In genomic region chr10:80504158-80504811, GRCh38 we compare ENCODE assay signal across 2 cellular contexts.
TF ChIP-seq lines count a peak whose summit lies in the region.

No MANE protein-coding gene starts in this region.

TF ChIP-seq in K562, 482 proteins besides CTCF, POLR2A, EP300 and RAD21 (continued from another document and continues in another):
- TF ChIP-seq ZNF449 (CRISPR knock-in tag; IDR thresholded peaks at IDR 0.05) (no peak), ZNF699 (CRISPR knock-in tag; IDR thresholded peaks at IDR 0.05; ENCODE audit: insufficient replicate concordance) (no peak), U2AF2 (optimal IDR thresholded peaks at IDR 0.05; ENCODE audit: low read depth, low read length) (no peak), SNAPC5 (CRISPR knock-in tag; IDR thresholded peaks at IDR 0.05) (no peak), SAFB (IDR thresholded peaks at IDR 0.05; ENCODE audit: borderline replicate concordance, low read depth, low read length) (no peak), E2F8 (IDR thresholded peaks at IDR 0.05; ENCODE audit: low read depth, partially characterized antibody) (no peak), CREM (IDR thresholded peaks at IDR 0.05; ENCODE audit: low read depth) (peak; percentile 25; the same call in 1 of the 2 replicates), RBM17 (IDR thresholded peaks at IDR 0.05; ENCODE audit: borderline replicate concordance, low read depth, low read length) (no peak), ZSCAN29 (IDR thresholded peaks at IDR 0.05) (no peak; the same call in 1 of the 2 replicates), E2F1 (CRISPR knock-in tag; IDR thresholded peaks at IDR 0.05) (no peak), KAT2B (IDR thresholded peaks at IDR 0.05; ENCODE audit: low read depth, low read length) (no peak), OTX1 (CRISPR knock-in tag; IDR thresholded peaks at IDR 0.05) (no peak), FOXJ3 (CRISPR knock-in tag; IDR thresholded peaks at IDR 0.05) (no peak), PPARD (CRISPR knock-in tag; IDR thresholded peaks at IDR 0.05) (no peak), THRAP3 (IDR thresholded peaks at IDR 0.05; ENCODE audit: borderline replicate concordance) (no peak), PHF20 (IDR thresholded peaks at IDR 0.05; ENCODE audit: partially characterized antibody) (no peak), KHSRP (IDR thresholded peaks at IDR 0.05) (no peak), ZBTB12 (CRISPR knock-in tag; IDR thresholded peaks at IDR 0.05) (0 out of 2 replicates have a peak, but pooled peaks have one; percentile 12), XRCC4 (IDR thresholded peaks at IDR 0.05; ENCODE audit: extremely low read depth, insufficient read depth, insufficient read length) (no peak), TARDBP (IDR thresholded peaks at IDR 0.05) (no peak), NFIX (CRISPR knock-in tag; IDR thresholded peaks at IDR 0.05; ENCODE audit: low read depth) (no peak), CGGBP1 (CRISPR knock-in tag; IDR thresholded peaks at IDR 0.05) (no peak), POLR2B (IDR thresholded peaks at IDR 0.05; ENCODE audit: low read depth, partially characterized antibody) (no peak), ESRRA (IDR thresholded peaks at IDR 0.05; ENCODE audit: borderline replicate concordance, low read depth) (0 out of 2 replicates have a peak, but pooled peaks have one; percentile 12), CSDE1 (IDR thresholded peaks at IDR 0.05) (no peak), SMAD3 (CRISPR knock-in tag; conservative IDR thresholded peaks at IDR 0.05) (no peak), SMAD4 (CRISPR knock-in tag; conservative IDR thresholded peaks at IDR 0.05) (peak; percentile 85; the same call in 1 of the 2 replicates), NFIC (IDR thresholded peaks at IDR 0.05) (peak; percentile 87), TCF7 (IDR thresholded peaks at IDR 0.05; ENCODE audit: borderline replicate concordance) (no peak), ZFP1 (CRISPR knock-in tag; IDR thresholded peaks at IDR 0.05) (no peak), SMARCB1 (IDR thresholded peaks at IDR 0.05; ENCODE audit: insufficient read length, low read depth) (no peak), FOXK2 (conservative IDR thresholded peaks at IDR 0.05 in 1 of 2, IDR thresholded peaks at IDR 0.05 in 1 of 2; ENCODE audit: low read depth in 2 of 2) (no peak)

TF ChIP-seq in HepG2, 621 proteins besides CTCF, POLR2A, EP300 and RAD21 (continued from another document and continues in another):
- TF ChIP-seq MAZ (IDR thresholded peaks at IDR 0.05; ENCODE audit: borderline replicate concordance, low read depth, low read length) (no peak), MAZ (CRISPR knock-in tag; IDR thresholded peaks at IDR 0.05; ENCODE audit: low read depth) (no peak), ATAD3A (CRISPR knock-in tag; IDR thresholded peaks at IDR 0.05) (no peak), SNAPC4 (CRISPR knock-in tag; IDR thresholded peaks at IDR 0.05) (no peak), GRHL1 (CRISPR knock-in tag; conservative IDR thresholded peaks at IDR 0.05) (no peak), BCL6 (CRISPR knock-in tag; IDR thresholded peaks at IDR 0.05) (no peak), RXRB (CRISPR knock-in tag; IDR thresholded peaks at IDR 0.05; ENCODE audit: borderline replicate concordance) (peak; percentile 68), ATF5 (CRISPR knock-in tag; IDR thresholded peaks at IDR 0.05; ENCODE audit: low read depth) (no peak), CREB1 (IDR thresholded peaks at IDR 0.05) (no peak), CREB1 (CRISPR knock-in tag; IDR thresholded peaks at IDR 0.05) (no peak), RNF219 (CRISPR knock-in tag; IDR thresholded peaks at IDR 0.05) (no peak), ZNF276 (CRISPR knock-in tag; IDR thresholded peaks at IDR 0.05; ENCODE audit: low read depth) (no peak), CENPT (CRISPR knock-in tag; IDR thresholded peaks at IDR 0.05; ENCODE audit: low read depth) (no peak), HINFP (CRISPR knock-in tag; IDR thresholded peaks at IDR 0.05; ENCODE audit: low read depth) (no peak), MBNL3 (CRISPR knock-in tag; conservative IDR thresholded peaks at IDR 0.05) (no peak), SMAD1 (CRISPR knock-in tag; IDR thresholded peaks at IDR 0.05; ENCODE audit: borderline replicate concordance, low read depth) (no peak), DZIP1 (CRISPR knock-in tag; IDR thresholded peaks at IDR 0.05) (no peak), SKIL (CRISPR knock-in tag; IDR thresholded peaks at IDR 0.05; ENCODE audit: borderline replicate concordance) (no peak), ZNF710 (CRISPR knock-in tag; IDR thresholded peaks at IDR 0.05; ENCODE audit: borderline replicate concordance) (no peak; the same call in 1 of the 2 replicates), RCOR2 (CRISPR knock-in tag; IDR thresholded peaks at IDR 0.05) (no peak)
